ENCODE assay signal across 21 cellular contexts in the genomic region with DNA sequence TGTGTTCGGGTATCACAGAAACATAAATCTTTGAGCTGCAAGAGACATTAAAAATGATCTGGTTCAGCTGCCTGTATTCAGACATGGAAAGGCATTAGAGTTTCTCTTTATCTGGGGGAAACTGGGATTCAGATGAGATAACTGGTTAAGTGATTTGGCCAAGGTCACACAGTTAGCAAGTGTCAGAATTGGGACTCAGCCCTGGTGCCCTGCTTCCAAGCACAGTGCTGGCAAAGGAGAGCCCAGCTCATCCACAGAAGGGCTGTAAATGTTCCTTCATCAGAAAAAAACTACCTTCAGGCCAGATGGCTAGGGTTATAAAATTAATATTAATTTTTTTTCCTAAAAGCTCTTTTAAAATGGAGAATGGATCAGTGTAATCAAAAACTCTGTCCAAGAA. TPM values are rescaled to one million over a fixed set of nuclear protein-coding genes. Genes with fewer than 3 reads are reported as not detected.
"Had no signal": no experiment of that assay in that cellular context is flagged by ENCODE, and none has a peak within 500 bp of the region (broad histone marks: within the 10 kb centered on the region; RNA-seq: fewer than 3 reads in every experiment).

No MANE protein-coding gene starts in this region.

- H3K9me3 ChIP-seq: MG63, SJCRH30 had no signal

- ATAC-seq: SK-N-SH treated with all-trans-retinoic acid at 6 μM for 48 hours had no signal

- H3K4me1 ChIP-seq: SJCRH30 had no signal

- H3K27me3 ChIP-seq: MG63, SJCRH30 had no signal

- H3K27ac ChIP-seq: SJCRH30 had no signal

- H3K36me3 ChIP-seq: MG63, SJCRH30 had no signal

- DNase-seq: IMR-90, Karpas-422, KG1, MG63, NCI-H1092 treated with DMSO at 0.1 percent for 48 hours, NCI-H1436, NCI-H187, NCI-H2029, NCI-H2081 treated with DMSO at 0.1 percent for 48 hours, NCI-H2171, NCI-H226, NCI-H446, NCI-H510A, NCI-H524 treated with DMSO at 0.1 percent for 48 hours, NCI-H69, NCI-H774, RPMI8226, SHP77 treated with DMSO at 0.1 percent for 48 hours, SJCRH30 had no signal

- H3K4me3 ChIP-seq: MG63, SJCRH30 had no signal

RNA-seq across cellular contexts. Expression of a gene that starts 20.4 kb away (rescaled TPM):
- total RNA-seq: HT-29 had no signal
